23 cellular contexts compared by ENCODE assay signal in the genomic region with DNA sequence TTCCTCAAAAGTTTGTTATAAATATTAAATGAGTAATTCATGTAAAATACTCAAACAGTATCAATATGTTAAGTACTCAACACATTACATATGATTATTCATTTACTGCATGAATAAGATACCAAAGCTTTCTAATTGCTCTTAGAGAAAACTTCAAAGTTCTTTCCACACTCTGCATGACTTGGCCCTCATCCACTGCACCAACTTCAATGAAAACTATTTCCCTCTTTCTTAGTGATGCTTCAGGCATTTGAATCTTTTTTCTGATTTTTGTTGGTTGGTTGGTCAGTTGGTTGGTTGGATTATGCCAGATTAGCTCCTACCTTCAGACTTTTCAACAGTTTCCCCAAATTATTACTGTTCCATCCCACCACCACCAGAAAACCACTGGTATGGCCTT.
"Had no signal": no experiment of that assay in that cellular context is flagged by ENCODE, and none has a peak within 500 bp of the region (broad histone marks: within the 10 kb centered on the region; RNA-seq: fewer than 3 reads in every experiment).

No MANE protein-coding gene starts in this region.

- H3K4me1 ChIP-seq: left lung, sigmoid colon, uterus had no signal

- DNase-seq: activated CD4-positive, alpha-beta memory T cell treated with anti-CD3 and anti-CD28 coated beads, Interleukin-2, amount 10 ng/mL, durations not matched to agents 7 days and 5 days; activated CD4-positive, alpha-beta T cell treated with anti-CD3 and anti-CD28 coated beads for 1 hour; activated CD4-positive, alpha-beta T cell treated with anti-CD3 and anti-CD28 coated beads, Interleukin-2, amount 10 ng/mL, durations not matched to agents 7 days and 5 days; activated naive CD4-positive, alpha-beta T cell; activated T-cell treated with anti-CD3 and anti-CD28 coated beads, Interleukin-2, amount 50 U/mL, for 4 hours; anterior cingulate cortex; cortex of kidney; effector memory CD8-positive, alpha-beta T cell; erythroblast; left lung; retina; sigmoid colon; small intestine; stimulated activated CD4-positive, alpha-beta T cell treated with anti-CD3 and anti-CD28 coated beads, Interleukin-4, amount 100 ng/mL, for 24 hours; substantia nigra; T-helper 2 cell; uterus had no signal

- H3K36me3 ChIP-seq: cardiac muscle cell, left lung, sigmoid colon, uterus had no signal

- H3K27me3 ChIP-seq: cardiac muscle cell, left lung, sigmoid colon, uterus had no signal

- H3K4me3 ChIP-seq: cardiac muscle cell, left lung, lung, sigmoid colon, uterus had no signal

- H3K9me3 ChIP-seq: left lung, sigmoid colon, uterus had no signal

- H3K27ac ChIP-seq: cardiac muscle cell, left lung, sigmoid colon, uterus had no signal

- ATAC-seq: activated naive CD4-positive, alpha-beta T cell treated with anti-CD3 and anti-CD28 coated beads, Interleukin-2, amount 50 U/mL, for 72 hours; activated T-cell treated with anti-CD3 and anti-CD28 coated beads, Interleukin-2, amount 50 U/mL, for 4 hours; activated T-helper 17 cell treated with anti-CD3 and anti-CD28 coated beads, Interleukin-2, amount 50 U/mL, for 72 hours; effector memory CD8-positive, alpha-beta T cell; left lung; stimulated activated effector memory CD8-positive, alpha-beta T cell treated with anti-CD3 and anti-CD28 coated beads, Interleukin-12 subunit alpha, Interleukin-12 subunit beta, amount 100 ng/mL, for 72 hours; WTC11 had no signal
